ENCODE assay signal across 1 cellular context in the genomic region with DNA sequence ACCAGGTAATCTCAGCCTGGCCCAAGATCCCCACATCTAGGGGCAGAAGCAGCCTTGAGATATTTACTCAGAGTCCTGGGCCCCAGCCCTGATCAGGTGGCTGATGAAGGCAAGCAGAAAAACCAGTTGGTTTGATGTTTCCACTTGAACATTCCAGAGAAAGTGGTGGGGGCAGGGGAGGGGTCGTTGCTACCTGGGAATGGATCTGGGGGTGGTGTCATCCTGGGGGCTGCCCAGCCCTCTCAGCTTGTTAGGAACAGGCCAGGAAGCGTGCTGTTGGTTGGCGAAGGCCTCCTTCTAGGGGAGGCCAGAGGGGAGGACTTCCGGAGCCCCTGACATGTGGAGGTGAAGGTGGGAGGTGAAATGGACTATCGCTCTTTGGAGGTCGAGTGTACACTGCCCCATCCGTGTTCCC.
TF ChIP-seq lines count a peak whose summit lies in the region.

No MANE protein-coding gene starts in this region.

TF ChIP-seq in IMR-90, 13 proteins besides CTCF, POLR2A, EP300 and RAD21:
- no peak for TF ChIP-seq MAZ (IDR thresholded peaks at IDR 0.05; ENCODE audit: borderline replicate concordance, low read depth, low read length)
- no peak for TF ChIP-seq CHD1 (IDR thresholded peaks at IDR 0.05; ENCODE audit: low read depth, low read length)
- TF ChIP-seq RFX5 (IDR thresholded peaks at IDR 0.05; ENCODE audit: low read depth, low read length): no peak
- TF ChIP-seq NFE2L2 (IDR thresholded peaks at IDR 0.05; ENCODE audit: low read depth, low read length): no peak
- no peak for TF ChIP-seq CEBPB (IDR thresholded peaks at IDR 0.05; ENCODE audit: low read depth, low read length)
- TF ChIP-seq, protein P1, sequence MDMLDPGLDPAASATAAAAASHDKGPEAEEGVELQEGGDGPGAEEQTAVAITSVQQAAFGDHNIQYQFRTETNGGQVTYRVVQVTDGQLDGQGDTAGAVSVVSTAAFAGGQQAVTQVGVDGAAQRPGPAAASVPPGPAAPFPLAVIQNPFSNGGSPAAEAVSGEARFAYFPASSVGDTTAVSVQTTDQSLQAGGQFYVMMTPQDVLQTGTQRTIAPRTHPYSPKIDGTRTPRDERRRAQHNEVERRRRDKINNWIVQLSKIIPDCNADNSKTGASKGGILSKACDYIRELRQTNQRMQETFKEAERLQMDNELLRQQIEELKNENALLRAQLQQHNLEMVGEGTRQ (IDR thresholded peaks at IDR 0.05; ENCODE audit: low read depth, low read length): no peak
- no peak for TF ChIP-seq RCOR1 (IDR thresholded peaks at IDR 0.05; ENCODE audit: insufficient replicate concordance, low read length)
- no peak for TF ChIP-seq SMC3 (IDR thresholded peaks at IDR 0.05; ENCODE audit: low read depth, low read length)
- TF ChIP-seq MXI1 (IDR thresholded peaks at IDR 0.05; ENCODE audit: borderline replicate concordance, low read depth, low read length): no peak
- no peak for TF ChIP-seq MAFK (IDR thresholded peaks at IDR 0.05; ENCODE audit: low read depth, low read length)
- TF ChIP-seq BHLHE40 (IDR thresholded peaks at IDR 0.05; ENCODE audit: low read depth, low read length): no peak
- TF ChIP-seq FOS (IDR thresholded peaks at IDR 0.05; ENCODE audit: low read depth, low read length): no peak
- TF ChIP-seq, protein P2, sequence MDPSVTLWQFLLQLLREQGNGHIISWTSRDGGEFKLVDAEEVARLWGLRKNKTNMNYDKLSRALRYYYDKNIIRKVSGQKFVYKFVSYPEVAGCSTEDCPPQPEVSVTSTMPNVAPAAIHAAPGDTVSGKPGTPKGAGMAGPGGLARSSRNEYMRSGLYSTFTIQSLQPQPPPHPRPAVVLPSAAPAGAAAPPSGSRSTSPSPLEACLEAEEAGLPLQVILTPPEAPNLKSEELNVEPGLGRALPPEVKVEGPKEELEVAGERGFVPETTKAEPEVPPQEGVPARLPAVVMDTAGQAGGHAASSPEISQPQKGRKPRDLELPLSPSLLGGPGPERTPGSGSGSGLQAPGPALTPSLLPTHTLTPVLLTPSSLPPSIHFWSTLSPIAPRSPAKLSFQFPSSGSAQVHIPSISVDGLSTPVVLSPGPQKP (IDR thresholded peaks at IDR 0.05; ENCODE audit: borderline replicate concordance, low read depth, low read length): no peak
